Comparison of ENCODE assay signal across 16 cellular contexts in genomic region chr2:29767606-29768335, GRCh38.
A peak's percentile ranks its signal among the peaks of the same experiment; 100 is the strongest.
DNase-seq lines count a peak whose midpoint lies in the region; ATAC-seq and TF ChIP-seq lines count a peak whose summit lies in the region.
"Had no signal": no experiment of that assay in that cellular context is flagged by ENCODE, and none has a peak within 500 bp of the region (broad histone marks: within the 10 kb centered on the region; RNA-seq: fewer than 3 reads in every experiment).

No MANE protein-coding gene starts in this region.

- no peaks in the 10 kb centered on the region for H3K4me1 ChIP-seq in left ventricle myocardium inferior
- H3K4me1 ChIP-seq: HAP-1 had no signal

- no peak overlapping the region for H3K4me3 ChIP-seq in left ventricle myocardium inferior
- H3K4me3 ChIP-seq: HAP-1 had no signal

- H3K27ac ChIP-seq in left ventricle myocardium inferior (replicated peaks) = no peak overlapping the region

- no peak for ATAC-seq in Right ventricle myocardium inferior
- no peak for ATAC-seq in GM21529 (IDR thresholded peaks at IDR 0.05; ENCODE audit: unreplicated experiment)
- ATAC-seq: HepG2, Panc1 had no signal

- H3K36me3 ChIP-seq in left ventricle myocardium inferior = no peaks in the 10 kb centered on the region
- H3K36me3 ChIP-seq: HAP-1 had no signal

- DNase-seq in Right ventricle myocardium inferior (ENCODE audit: missing footprints) (peak; percentile 61), left ventricle myocardium inferior (no peak), NCI-H82 treated with DMSO at 0.1 percent for 48 hours (lab: John Stamatoyannopoulos, UW; ENCODE audit: unreplicated experiment) (peak; percentile 43), left kidney (ENCODE audit: low read depth, low spot score) (peak; percentile 27), COR-L47 (lab: John Stamatoyannopoulos, UW) (no peak), SHP77 (lab: John Stamatoyannopoulos, UW) (no peak), NCI-H345 treated with DMSO at 0.1 percent for 48 hours (lab: John Stamatoyannopoulos, UW; ENCODE audit: unreplicated experiment) (no peak)
- DNase-seq: Calu3, NCI-H2029, NCI-H226, NCI-H774, Right ventricle myocardium superior had no signal

- intact Hi-C loops in Right ventricle myocardium inferior (cut with DNase I) = no loop called here
- intact Hi-C loops in left ventricle myocardium inferior (cut with micrococcal nuclease) = no loop called here

- H3K27me3 ChIP-seq in left ventricle myocardium inferior (ENCODE audit: low read depth) = peaks cover 42% of the 10 kb centered on the region

- TF ChIP-seq CTCF in left ventricle myocardium inferior (IDR thresholded peaks at IDR 0.05; ENCODE audit: borderline replicate concordance) = no peak

- H3K9me3 ChIP-seq in left ventricle myocardium inferior (replicated peaks) = no peaks in the 10 kb centered on the region
- H3K9me3 ChIP-seq: HAP-1 had no signal

Comparison
In these comparisons a context has a peak if more than half of its experiments do, and no peak if none do; other contexts are left out.
1. DNase-seq: peak in Right ventricle myocardium inferior (single experiment), NCI-H82 treated with DMSO at 0.1 percent for 48 hours (single experiment) and left kidney (single experiment); none in left ventricle myocardium inferior (single experiment), COR-L47 (single experiment), SHP77 (0 of 2) and NCI-H345 treated with DMSO at 0.1 percent for 48 hours (single experiment).